22 cellular contexts compared by ENCODE assay signal in genomic region chr10:23064288-23065114, GRCh38. TPM values are rescaled to one million over a fixed set of nuclear protein-coding genes. Genes with fewer than 3 reads are reported as not detected.
DNase-seq lines count a peak whose midpoint lies in the region; ATAC-seq, FAIRE-seq and TF ChIP-seq lines count a peak whose summit lies in the region.
"Had no signal": no experiment of that assay in that cellular context is flagged by ENCODE, and none has a peak within 500 bp of the region (broad histone marks: within the 10 kb centered on the region; RNA-seq: fewer than 3 reads in every experiment).

No MANE protein-coding gene starts in this region.

- H2AFZ ChIP-seq in K562 (ENCODE audit: low read depth, low read length): peak overlapping the region; percentile 51; the same call in 1 of the 2 replicates

- H3K4me1 Mint-ChIP-seq in nephron: peaks cover 60% of the 10 kb centered on the region
- peaks cover 3 to 7% of the 10 kb centered on the region in 2 donors for H3K4me1 Mint-ChIP-seq in natural killer cell treated with Interleukin-12 subunit alpha and Interleukin-12 subunit beta and Interleukin-15 and Interleukin-18, amount 100 ng/mL, for 72 hours (ENCODE audit: low read depth in 2 of 2)
- H3K4me1 Mint-ChIP-seq: B cell had no signal

- TF ChIP-seq EP300 in K562 (IDR thresholded peaks at IDR 0.05; ENCODE audit: low read length): no peak
- TF ChIP-seq EP300 in stomach (IDR thresholded peaks at IDR 0.05): no peak

- peak overlapping the region; percentile 54 to 96 (median 93) for H3K27ac Mint-ChIP-seq in nephron
- H3K27ac Mint-ChIP-seq in natural killer cell treated with Interleukin-12 subunit alpha and Interleukin-12 subunit beta and Interleukin-15 and Interleukin-18, amount 100 ng/mL, for 72 hours: no peak overlapping the region
- H3K27ac Mint-ChIP-seq: B cell, CD14-positive monocyte had no signal

- in situ Hi-C loops in K562 (cut with MboI): loop anchor here (5.0 to 10.0 kb wide), 3 partner anchors 72 to 1060 kb away; partner anchors contain the start of gene DNAJC1

- peak overlapping the region in 2 of 3 experiments; percentile 4 to 78 for H3K4me3 Mint-ChIP-seq in nephron
- H3K4me3 Mint-ChIP-seq in natural killer cell treated with Interleukin-12 subunit alpha and Interleukin-12 subunit beta and Interleukin-15 and Interleukin-18, amount 100 ng/mL, for 72 hours: no peak overlapping the region
- H3K4me3 Mint-ChIP-seq: B cell, CD14-positive monocyte had no signal

- H3K27me3 ChIP-seq in K562 (ENCODE audit: control insufficient read depth in 2 of 2, insufficient read depth in 2 of 2, low read length in 2 of 2) (no peaks in the 10 kb centered on the region), stomach (no peaks in the 10 kb centered on the region)

- DNase-seq in K562 (ENCODE audit: extremely low read depth in 1 of 4, low spot score in 3 of 4) (no peak), stomach (no peak), NCI-H1694 (lab: John Stamatoyannopoulos, UW) (no peak), Ammon's horn (ENCODE audit: low spot score) (no peak)
- no peak for DNase-seq in natural killer cell treated with Interleukin-12 subunit alpha and Interleukin-12 subunit beta and Interleukin-15 and Interleukin-18, amount 100 ng/mL, for 72 hours (ENCODE audit: low spot score)
- DNase-seq: Calu3, DND-41, MV-4-11, NCI-H1105, NCI-H1436 treated with DMSO at 0.1 percent for 48 hours, NCI-H1930, NCI-H526, RPMI8226, SHP77 had no signal

- H3K4me3 ChIP-seq in K562 (no peak overlapping the region), stomach (no peak overlapping the region)

- FAIRE-seq in K562 (lab: Jason Lieb, UNC): no peak
- FAIRE-seq: GM12892, GM19239, H54, HepG2 had no signal

- no peak for TF ChIP-seq POLR2A in K562 (conservative IDR thresholded peaks at IDR 0.05)
- TF ChIP-seq POLR2A in stomach (IDR thresholded peaks at IDR 0.05): no peak

- 70% methylated on average over 13 of the region's 13 CpGs for WGBS in K562 (ENCODE audit: insufficient coverage, low coverage, missing lambda C conversion rate)
- 79 to 92% (median 90%) methylated on average over 13 of the region's 13 CpGs for WGBS in stomach, 5 donors

- no peak overlapping the region for H3K4me2 ChIP-seq in K562 (ENCODE audit: insufficient read depth, low read length)

- no TSS peak for BruUV-seq in K562 (replicated peaks; lab: Mats Ljungman, UMichigan)

- H3K79me2 ChIP-seq in K562 (ENCODE audit: control insufficient read depth, insufficient read depth, low read length): no peaks in the 10 kb centered on the region

- peaks cover 2% of the 10 kb centered on the region for H3K9me3 Mint-ChIP-seq in nephron
- H3K9me3 Mint-ChIP-seq in natural killer cell treated with Interleukin-12 subunit alpha and Interleukin-12 subunit beta and Interleukin-15 and Interleukin-18, amount 100 ng/mL, for 72 hours: no peaks in the 10 kb centered on the region

- peaks cover 18% of the 10 kb centered on the region for H3K27me3 Mint-ChIP-seq in nephron (ENCODE audit: low read depth)
- peaks cover 8 to 10% of the 10 kb centered on the region in 2 donors for H3K27me3 Mint-ChIP-seq in natural killer cell treated with Interleukin-12 subunit alpha and Interleukin-12 subunit beta and Interleukin-15 and Interleukin-18, amount 100 ng/mL, for 72 hours

- no peaks in the 10 kb centered on the region for H3K36me3 ChIP-seq in K562 (ENCODE audit: control insufficient read depth, insufficient read depth, low read length)
- no peaks in the 10 kb centered on the region for H3K36me3 ChIP-seq in stomach

- POLR2A ChIA-PET in K562 (lab: Yijun Ruan, JAX): interaction anchor here (1.7 to 1.9 kb wide), 3 partner anchors 8 to 32 kb away, joined by 3 to 10 read pairs (median 5); no protein-coding TSS in a partner anchor

- H3K4me1 ChIP-seq in K562 (replicated peaks in 1 of 2; ENCODE audit: control insufficient read depth in 2 of 2, insufficient read depth in 2 of 2, low read length in 2 of 2) (peaks cover 20 to 34% of the 10 kb centered on the region in 2 experiments), stomach (peaks cover 13 to 43% (median 26%) of the 10 kb centered on the region in 4 donors)

- H3K9me3 ChIP-seq in K562 (replicated peaks; ENCODE audit: control insufficient read depth, insufficient read depth, low read depth, low read length): no peaks in the 10 kb centered on the region
- peaks cover 0 to 4% (median 0%) of the 10 kb centered on the region in 4 donors for H3K9me3 ChIP-seq in stomach

- TF ChIP-seq CTCF in K562 (IDR thresholded peaks at IDR 0.05 in 2 of 3, conservative IDR thresholded peaks at IDR 0.05 in 1 of 3; ENCODE audit: insufficient read depth in 2 of 3, low read depth in 1 of 3, low read length in 3 of 3) (no peak), nephron (IDR thresholded peaks at IDR 0.05; ENCODE audit: unreplicated experiment in 3 of 3) (no peak), stomach (IDR thresholded peaks at IDR 0.05) (no peak)

- H3K36me3 Mint-ChIP-seq in nephron (ENCODE audit: low read depth): no peaks in the 10 kb centered on the region
- H3K36me3 Mint-ChIP-seq in natural killer cell treated with Interleukin-12 subunit alpha and Interleukin-12 subunit beta and Interleukin-15 and Interleukin-18, amount 100 ng/mL, for 72 hours: no peaks in the 10 kb centered on the region
- H3K36me3 Mint-ChIP-seq: CD14-positive monocyte had no signal

- CTCF ChIA-PET in K562 (lab: Yijun Ruan, JAX; ENCODE audit: low intra/inter-chr PET ratio): no interaction called here

- ATAC-seq in K562: no peak
- ATAC-seq in HG02970 (IDR thresholded peaks at IDR 0.05; ENCODE audit: low FRiP score, unreplicated experiment): no peak
- no peak for ATAC-seq in natural killer cell treated with Interleukin-12 subunit alpha and Interleukin-12 subunit beta and Interleukin-15 and Interleukin-18, amount 100 ng/mL, for 72 hours

- no peaks in the 10 kb centered on the region for H4K20me1 ChIP-seq in K562 (replicated peaks; ENCODE audit: control insufficient read depth, insufficient read depth, low read length)

- no peaks in the 10 kb centered on the region for H3K9me1 ChIP-seq in K562 (ENCODE audit: control insufficient read depth, insufficient read depth, low read length)

- TF ChIP-seq RAD21 in K562 (CRISPR knock-in tag; conservative IDR thresholded peaks at IDR 0.05 in 1 of 2, IDR thresholded peaks at IDR 0.05 in 1 of 2): no peak

- intact Hi-C loops in K562 (cut with micrococcal nuclease) (loop anchor here (5.0 kb wide), 2 partner anchors 202 to 1072 kb away; no protein-coding TSS in a partner anchor), stomach (cut with DNase I; ENCODE audit: low total_unique reads) (no loop called here)

- H3K27ac ChIP-seq in K562 (ENCODE audit: extremely low read depth, low read depth, low read length) (no peak overlapping the region), stomach (peak overlapping the region in 3 of 5 donors; percentile 43 to 70 (median 67))

- no peak overlapping the region for H3K9ac ChIP-seq in K562 (ENCODE audit: insufficient read depth in 1 of 2, low read depth in 2 of 2, low read length in 2 of 2)

TF ChIP-seq in K562, 482 proteins besides CTCF, POLR2A, EP300 and RAD21 (continues in another document):
- TF ChIP-seq, protein P1, sequence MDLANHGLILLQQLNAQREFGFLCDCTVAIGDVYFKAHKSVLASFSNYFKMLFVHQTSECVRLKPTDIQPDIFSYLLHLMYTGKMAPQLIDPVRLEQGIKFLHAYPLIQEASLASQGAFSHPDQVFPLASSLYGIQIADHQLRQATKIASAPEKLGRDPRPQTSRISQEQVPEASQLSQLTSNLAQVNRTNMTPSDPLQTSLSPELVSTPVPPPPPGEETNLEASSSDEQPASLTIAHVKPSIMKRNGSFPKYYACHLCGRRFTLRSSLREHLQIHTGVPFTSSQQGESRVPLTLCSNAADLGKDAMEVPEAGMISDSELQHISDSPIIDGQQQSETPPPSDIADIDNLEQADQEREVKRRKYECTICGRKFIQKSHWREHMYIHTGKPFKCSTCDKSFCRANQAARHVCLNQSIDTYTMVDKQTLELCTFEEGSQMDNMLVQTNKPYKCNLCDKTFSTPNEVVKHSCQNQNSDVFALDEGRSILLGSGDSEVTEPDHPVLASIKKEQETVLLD (IDR thresholded peaks at IDR 0.05): no peak
- TF ChIP-seq SMAD3 (CRISPR knock-in tag; conservative IDR thresholded peaks at IDR 0.05) (no peak), PKNOX1 (IDR thresholded peaks at IDR 0.05) (no peak), FOXJ3 (CRISPR knock-in tag; IDR thresholded peaks at IDR 0.05) (no peak), HDAC1 (IDR thresholded peaks at IDR 0.05) (no peak), ZNF408 (CRISPR knock-in tag; IDR thresholded peaks at IDR 0.05; ENCODE audit: low read depth) (no peak)

RNA-seq across cellular contexts. Expression of gene MSRB2, which starts 30.9 kb away (rescaled TPM):
- 3.1 and 3.8 TPM in 2 replicates for total RNA-seq in K562 (2011; cell fraction: chromatin; rRNA removed; ENCODE audit: low replicate concordance)
- 1.4 and 3.0 TPM in 2 replicates for total RNA-seq in K562 (2011; cell fraction: nucleolus; rRNA removed)
- total RNA-seq in K562 (2011; cell fraction: nucleoplasm; rRNA removed): 1.5 and 2.7 TPM in 2 replicates
- total RNA-seq in K562 (2014; rRNA removed): 7.9 and 10.7 TPM in 2 replicates
- total RNA-seq in K562 (2014; rRNA removed; fragmentation: Illumina TruSeq; extraction: Trizol): 3.6 and 5.5 TPM in 2 replicates
- total RNA-seq in K562 (2015; rRNA removed; fragmentation: Illumina TruSeq; extraction: Trizol): 4.4 and 6.1 TPM in 2 replicates
- total RNA-seq in K562 (2021): 9.5 and 10.0 TPM in 2 replicates
- polyA plus RNA-seq in K562 (2011; rRNA removed): 18.9 and 22.3 TPM in 2 replicates
- polyA plus RNA-seq in K562 (2011; cell fraction: cytosol; rRNA removed): 6.7 and 8.2 TPM in 2 replicates
- 7.8 and 10.8 TPM in 2 replicates for polyA plus RNA-seq in K562 (2011; cell fraction: nucleus; rRNA removed)
- polyA plus RNA-seq in K562 (2012): 15.3 and 31.8 TPM in 2 replicates
- polyA plus RNA-seq in K562 (2014; fragmentation: Illumina TruSeq; extraction: Trizol): 3.4 and 6.7 TPM in 2 replicates
- polyA plus RNA-seq in K562 (2014; fragmentation: Nextera tagmentation; extraction: Ambion mirVana): 1 to 10 TPM; 1.5 to 2.0 TPM
- polyA plus RNA-seq in K562 (2014; rRNA removed): 5.9 and 8.3 TPM in 2 replicates
- 3.4 and 4.4 TPM in 2 replicates for polyA minus RNA-seq in K562 (2011; rRNA and poly(A)+ RNA removed)
- polyA minus RNA-seq in K562 (2011; cell fraction: cytosol; rRNA and poly(A)+ RNA removed): 1.5 and 2.2 TPM in 2 replicates
- polyA minus RNA-seq in K562 (2011; cell fraction: nucleus; rRNA and poly(A)+ RNA removed): 1.1 and 1.2 TPM in 2 replicates
- total RNA-seq in stomach: 10 to 100 TPM in 2 of 5 donors, 1 to 10 TPM in 3; 2.3 to 32.2 (median 8.3) TPM
- 10 to 100 TPM; 14.1 to 35.6 (median 21.6) TPM for polyA plus RNA-seq in stomach
- 10 to 100 TPM in 1 of 2 donors, 1 to 10 TPM in 1; 6.5 to 10.7 TPM for total RNA-seq in natural killer cell treated with Interleukin-12 subunit alpha and Interleukin-12 subunit beta and Interleukin-15 and Interleukin-18, amount 100 ng/mL, for 72 hours

Comparison
In these comparisons a context has a peak if more than half of its experiments do, and no peak if none do; other contexts are left out.
1. H3K27ac Mint-ChIP-seq: peak in nephron (3 of 3); none in natural killer cell treated with Interleukin-12 subunit alpha and Interleukin-12 subunit beta and Interleukin-15 and Interleukin-18, amount 100 ng/mL, for 72 hours (0 of 2).